In genomic region chr10:38103754-38104153, GRCh38 we compare ENCODE assay signal across 2 cellular contexts.
TF ChIP-seq lines count a peak whose summit lies in the region.

No MANE protein-coding gene starts in this region.

TF ChIP-seq in liver, 16 proteins besides CTCF, POLR2A, EP300 and RAD21 (continued from another document):
- TF ChIP-seq REST (IDR thresholded peaks at IDR 0.05), result no peak

TF ChIP-seq in HepG2, 621 proteins besides CTCF, POLR2A, EP300 and RAD21 (continued from another document):
- TF ChIP-seq AFF4 (CRISPR knock-in tag; IDR thresholded peaks at IDR 0.05) (no peak), MIXL1 (CRISPR knock-in tag; IDR thresholded peaks at IDR 0.05) (no peak), CEBPB (IDR thresholded peaks at IDR 0.05; ENCODE audit: borderline replicate concordance, low read depth, low read length) (no peak), PITX1 (CRISPR knock-in tag; IDR thresholded peaks at IDR 0.05) (no peak), DRAP1 (CRISPR knock-in tag; IDR thresholded peaks at IDR 0.05) (no peak), MLLT10 (CRISPR knock-in tag; IDR thresholded peaks at IDR 0.05) (no peak), ZKSCAN5 (CRISPR knock-in tag; IDR thresholded peaks at IDR 0.05) (no peak), EHMT2 (IDR thresholded peaks at IDR 0.05; ENCODE audit: borderline replicate concordance, low read depth, low read length) (no peak), MTA1 (CRISPR knock-in tag; IDR thresholded peaks at IDR 0.05; ENCODE audit: borderline replicate concordance) (no peak), PRPF4 (IDR thresholded peaks at IDR 0.05; ENCODE audit: low read depth, low read length, poor library complexity, severe bottlenecking) (no peak)
- TF ChIP-seq, protein P1, sequence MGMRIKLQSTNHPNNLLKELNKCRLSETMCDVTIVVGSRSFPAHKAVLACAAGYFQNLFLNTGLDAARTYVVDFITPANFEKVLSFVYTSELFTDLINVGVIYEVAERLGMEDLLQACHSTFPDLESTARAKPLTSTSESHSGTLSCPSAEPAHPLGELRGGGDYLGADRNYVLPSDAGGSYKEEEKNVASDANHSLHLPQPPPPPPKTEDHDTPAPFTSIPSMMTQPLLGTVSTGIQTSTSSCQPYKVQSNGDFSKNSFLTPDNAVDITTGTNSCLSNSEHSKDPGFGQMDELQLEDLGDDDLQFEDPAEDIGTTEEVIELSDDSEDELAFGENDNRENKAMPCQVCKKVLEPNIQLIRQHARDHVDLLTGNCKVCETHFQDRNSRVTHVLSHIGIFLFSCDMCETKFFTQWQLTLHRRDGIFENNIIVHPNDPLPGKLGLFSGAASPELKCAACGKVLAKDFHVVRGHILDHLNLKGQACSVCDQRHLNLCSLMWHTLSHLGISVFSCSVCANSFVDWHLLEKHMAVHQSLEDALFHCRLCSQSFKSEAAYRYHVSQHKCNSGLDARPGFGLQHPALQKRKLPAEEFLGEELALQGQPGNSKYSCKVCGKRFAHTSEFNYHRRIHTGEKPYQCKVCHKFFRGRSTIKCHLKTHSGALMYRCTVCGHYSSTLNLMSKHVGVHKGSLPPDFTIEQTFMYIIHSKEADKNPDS (CRISPR knock-in tag; IDR thresholded peaks at IDR 0.05), result no peak
